In genomic region chr2:186636800-186637795, GRCh38 we compare ENCODE assay signal across 22 cellular contexts. TPM values are rescaled to one million over a fixed set of nuclear protein-coding genes. Genes with fewer than 3 reads are reported as not detected.
DNase-seq lines count a peak whose midpoint lies in the region; ATAC-seq and TF ChIP-seq lines count a peak whose summit lies in the region.
"Had no signal": no experiment of that assay in that cellular context is flagged by ENCODE, and none has a peak within 500 bp of the region (broad histone marks: within the 10 kb centered on the region; RNA-seq: fewer than 3 reads in every experiment).

No MANE protein-coding gene starts in this region.

- H3K4me1 Mint-ChIP-seq in neural progenitor cell = no peaks in the 10 kb centered on the region

- no peak for TF ChIP-seq POLR2A in right lobe of liver (IDR thresholded peaks at IDR 0.05)

- H4K20me1 ChIP-seq in neural progenitor cell (ENCODE audit: low read depth) = no peaks in the 10 kb centered on the region
- H4K20me1 ChIP-seq: BLaER1 had no signal

- H3K4me3 ChIP-seq in brain microvascular endothelial cell (ENCODE audit: low read depth, low read length) (no peak overlapping the region), right lobe of liver (no peak overlapping the region), neural progenitor cell (no peak overlapping the region)
- H3K4me3 ChIP-seq: BLaER1, body of pancreas, heart right ventricle, SJSA1 had no signal

- H2AFZ ChIP-seq in neural progenitor cell (replicated peaks) = no peak overlapping the region

- H3K4me3 Mint-ChIP-seq in neural progenitor cell = no peak overlapping the region
- H3K4me3 Mint-ChIP-seq: T-helper 2 cell treated with Interferon-gamma antibody and Interleukin-4, amounts not matched to agents 5 μg/mL and 100 μg/mL, for 36 hours had no signal

- peak; percentile 3 for TF ChIP-seq CTCF in brain microvascular endothelial cell (IDR thresholded peaks at IDR 0.05; ENCODE audit: low read depth, low read length, missing control alignments)
- TF ChIP-seq CTCF in right lobe of liver (IDR thresholded peaks at IDR 0.05) = no peak
- no peak for TF ChIP-seq CTCF in neural progenitor cell (IDR thresholded peaks at IDR 0.05)

- in situ Hi-C loops in brain microvascular endothelial cell (cut with HindIII; ENCODE audit: low pct_ligation_motif_present, low sequenced_read_pairs) = loop anchor here (25.0 kb wide), 1 partner anchor 125 kb away; no protein-coding TSS in a partner anchor

- intact Hi-C loops in right lobe of liver (cut with DNase I) = no loop called here

- no peaks in the 10 kb centered on the region for H3K79me2 ChIP-seq in neural progenitor cell (ENCODE audit: low read depth)

- H3K27me3 ChIP-seq in brain microvascular endothelial cell (replicated peaks) = no peaks in the 10 kb centered on the region
- no peaks in the 10 kb centered on the region for H3K27me3 ChIP-seq in right lobe of liver
- no peaks in the 10 kb centered on the region for H3K27me3 ChIP-seq in neural progenitor cell
- H3K27me3 ChIP-seq: BLaER1, body of pancreas, heart right ventricle, SJSA1 had no signal

- peak; percentile 38 for DNase-seq in SIG-M5 treated with dmso at 0.1 percent for 504 hours (lab: John Stamatoyannopoulos, UW; ENCODE audit: unreplicated experiment)
- DNase-seq in SIG-M5 (lab: John Stamatoyannopoulos, UW) = no peak
- peak; percentile 35 for DNase-seq in MV-4-11 (lab: John Stamatoyannopoulos, UW)
- no peak for DNase-seq in brain microvascular endothelial cell
- peak in 2 of 3 donors; percentile 24 to 52 for DNase-seq in right lobe of liver
- no peak for DNase-seq in neural progenitor cell (ENCODE audit: low spot score)
- DNase-seq in activated naive CD4-positive, alpha-beta T cell treated with Interleukin-2 at 50 U/mL for 16 hours = no peak
- DNase-seq: activated CD8-positive, alpha-beta memory T cell treated with anti-CD3 and anti-CD28 coated beads for 24 hours; activated T-cell treated with anti-CD3 and anti-CD28 coated beads, Interleukin-2, amount 50 U/mL, for 48 hours; dermis blood vessel endothelial cell; heart right ventricle; NCI-H82; PC-3; stimulated activated CD8-positive, alpha-beta memory T cell treated with anti-CD3 and anti-CD28 coated beads, Interleukin-4, amount 100 ng/mL, for 48 hours; substantia nigra had no signal

- H3K9me3 ChIP-seq in right lobe of liver = no peaks in the 10 kb centered on the region
- no peaks in the 10 kb centered on the region for H3K9me3 ChIP-seq in neural progenitor cell (ENCODE audit: low read depth)
- H3K9me3 ChIP-seq: BLaER1, body of pancreas, heart right ventricle, SJSA1 had no signal

- WGBS in right lobe of liver (ENCODE audit: insufficient coverage, low coverage, low lambda C conversion rate, missing lambda C conversion rate) = 70% methylated on average over 5 of the region's 11 CpGs

- H3K27ac Mint-ChIP-seq in neural progenitor cell = no peak overlapping the region
- H3K27ac Mint-ChIP-seq: activated naive CD4-positive, alpha-beta T cell treated with anti-CD3 and anti-CD28 coated beads, Interleukin-2, amount 50 U/mL, for 72 hours; T-helper 2 cell treated with Interferon-gamma antibody and Interleukin-4, amounts not matched to agents 5 μg/mL and 100 μg/mL, for 36 hours had no signal

- H3K27me3 Mint-ChIP-seq in neural progenitor cell (ENCODE audit: insufficient read depth, low read depth) = no peaks in the 10 kb centered on the region

- no peak overlapping the region for H3K9ac ChIP-seq in neural progenitor cell
- H3K9ac ChIP-seq: BLaER1 had no signal

- no peak overlapping the region for H3K4me2 ChIP-seq in neural progenitor cell
- H3K4me2 ChIP-seq: BLaER1 had no signal

- H3K4me1 ChIP-seq in right lobe of liver = no peaks in the 10 kb centered on the region
- no peaks in the 10 kb centered on the region for H3K4me1 ChIP-seq in neural progenitor cell
- H3K4me1 ChIP-seq: body of pancreas, SJSA1 had no signal

- ATAC-seq in right lobe of liver = peak; percentile 49 to 71 (median 54)
- no peak for ATAC-seq in HG02571 (IDR thresholded peaks at IDR 0.05; ENCODE audit: unreplicated experiment)
- ATAC-seq: activated CD4-positive, CD25-positive, alpha-beta regulatory T cell treated with anti-CD3 and anti-CD28 coated beads, Interleukin-2, amount 50 U/mL, for 24 hours; activated naive CD4-positive, alpha-beta T cell treated with anti-CD3 and anti-CD28 coated beads, Interleukin-2, amount 50 U/mL, for 72 hours; body of pancreas; PC-3 had no signal

- H3K36me3 Mint-ChIP-seq in neural progenitor cell = peaks cover 3% of the 10 kb centered on the region

- H3K36me3 ChIP-seq in brain microvascular endothelial cell (replicated peaks) (peaks cover 33% of the 10 kb centered on the region), right lobe of liver (no peaks in the 10 kb centered on the region), neural progenitor cell (no peaks in the 10 kb centered on the region)

- no peak overlapping the region for H3K27ac ChIP-seq in brain microvascular endothelial cell
- H3K27ac ChIP-seq in right lobe of liver = no peak overlapping the region
- no peak overlapping the region for H3K27ac ChIP-seq in neural progenitor cell
- H3K27ac ChIP-seq: BLaER1, body of pancreas, heart right ventricle, SJSA1 had no signal

- no peaks in the 10 kb centered on the region for H3K9me3 Mint-ChIP-seq in neural progenitor cell
- H3K9me3 Mint-ChIP-seq: activated naive CD4-positive, alpha-beta T cell treated with anti-CD3 and anti-CD28 coated beads, Interleukin-2, amount 50 U/mL, for 72 hours; T-helper 2 cell treated with Interferon-gamma antibody and Interleukin-4, amounts not matched to agents 5 μg/mL and 100 μg/mL, for 36 hours had no signal

- H3F3A ChIP-seq in neural progenitor cell (ENCODE audit: low read depth) = no peaks in the 10 kb centered on the region

RNA-seq across cellular contexts. Expression of gene ITGAV, which starts 47.2 kb away (rescaled TPM):
- total RNA-seq in right lobe of liver (10 to 100 TPM; 16.3 to 48.4 (median 26.4) TPM), neural progenitor cell (ENCODE audit: low replicate concordance) (58.7 and 72.8 TPM in 2 replicates)

RNA-seq across cellular contexts. Expression of gene FAM171B, which starts 56.8 kb away (rescaled TPM):
- total RNA-seq in right lobe of liver = under 1 TPM; 0.13 to 0.72 (median 0.46) TPM
- total RNA-seq in neural progenitor cell (ENCODE audit: low replicate concordance) = 17.2 and 28.4 TPM in 2 replicates

Comparison
In these comparisons a context has a peak if more than half of its experiments do, and no peak if none do; other contexts are left out.
1. DNase-seq: peak in SIG-M5 treated with dmso at 0.1 percent for 504 hours (single experiment), MV-4-11 (single experiment) and right lobe of liver (2 of 3); none in SIG-M5 (single experiment), brain microvascular endothelial cell (single experiment), neural progenitor cell (single experiment) and activated naive CD4-positive, alpha-beta T cell treated with Interleukin-2 at 50 U/mL for 16 hours (single experiment).
2. RNA of gene FAM171B, which starts 56.8 kb away (total RNA-seq): 17.2 to 28.4 TPM in neural progenitor cell; 0.13 to 0.72 TPM in right lobe of liver; every median in the first group is over 10 times any median in the second.